Comparison of ENCODE assay signal across 27 cellular contexts in genomic region chr3:99915911-99916310, GRCh38.
"Had no signal": no experiment of that assay in that cellular context is flagged by ENCODE, and none has a peak within 500 bp of the region (broad histone marks: within the 10 kb centered on the region; RNA-seq: fewer than 3 reads in every experiment).

No MANE protein-coding gene starts in this region.

- H3K27ac Mint-ChIP-seq: endodermal cell; naive thymus-derived CD8-positive, alpha-beta T cell; stimulated activated naive CD8-positive, alpha-beta T cell treated with anti-CD3 and anti-CD28 coated beads, Interleukin-15, amount 100 ng/mL, for 72 hours had no signal

- H3K4me3 Mint-ChIP-seq: endodermal cell; naive thymus-derived CD8-positive, alpha-beta T cell; stimulated activated naive CD8-positive, alpha-beta T cell treated with anti-CD3 and anti-CD28 coated beads, Interleukin-15, amount 100 ng/mL, for 72 hours had no signal

- H3K4me3 ChIP-seq: dorsolateral prefrontal cortex, gastrocnemius medialis, heart left ventricle, hepatocyte, lower lobe of right lung, pancreas, right lobe of liver, suprapubic skin, transverse colon, upper lobe of right lung, uterus had no signal

- H3K4me1 ChIP-seq: uterus had no signal

- H3K27me3 ChIP-seq: dorsolateral prefrontal cortex, gastrocnemius medialis, heart left ventricle, hepatocyte, neutrophil, pancreas, right lobe of liver, suprapubic skin, transverse colon, upper lobe of right lung, uterus had no signal

- ATAC-seq: esophagus mucosa; gastrocnemius medialis; heart left ventricle; left colon; left ventricle myocardium superior; lower lobe of right lung; naive thymus-derived CD8-positive, alpha-beta T cell; pancreas; stimulated activated naive CD8-positive, alpha-beta T cell treated with anti-CD3 and anti-CD28 coated beads, Interleukin-15, amount 100 ng/mL, for 72 hours; upper lobe of right lung had no signal

- H3K4me1 Mint-ChIP-seq: stimulated activated naive CD8-positive, alpha-beta T cell treated with anti-CD3 and anti-CD28 coated beads, Interleukin-15, amount 100 ng/mL, for 72 hours had no signal

- H3K79me2 ChIP-seq: hepatocyte had no signal

- H2AFZ ChIP-seq: hepatocyte had no signal

- DNase-seq: dorsolateral prefrontal cortex; effector CD8-positive, alpha-beta T cell; endodermal cell; foreskin fibroblast; gastrocnemius medialis; heart left ventricle; left colon; left ventricle myocardium superior; lower lobe of right lung; naive thymus-derived CD8-positive, alpha-beta T cell; pancreas; right lobe of liver; small intestine; stimulated activated CD4-positive, alpha-beta T cell treated with anti-CD3 and anti-CD28 coated beads, Interleukin-1b, Interleukin-23, amount 100 ng/mL, for 48 hours; stimulated activated CD4-positive, alpha-beta T cell treated with anti-CD3 and anti-CD28 coated beads, Interleukin-4, amount 100 ng/mL, for 1 hour; stimulated activated CD8-positive, alpha-beta memory T cell treated with anti-CD3 and anti-CD28 coated beads, Interleukin-4, amount 100 ng/mL, for 48 hours; stimulated activated naive CD4-positive, alpha-beta T cell; stimulated activated naive CD8-positive, alpha-beta T cell treated with anti-CD3 and anti-CD28 coated beads, Interleukin-15, amount 100 ng/mL, for 72 hours; transverse colon; upper lobe of right lung; uterus had no signal

- H3K27ac ChIP-seq: dorsolateral prefrontal cortex, epithelial cell of prostate, heart left ventricle, hepatocyte, lower lobe of right lung, neutrophil, pancreas, right lobe of liver, suprapubic skin, transverse colon, upper lobe of right lung, uterus had no signal

- H3K4me2 ChIP-seq: hepatocyte had no signal

- H3K27me3 Mint-ChIP-seq: naive thymus-derived CD8-positive, alpha-beta T cell; stimulated activated naive CD8-positive, alpha-beta T cell treated with anti-CD3 and anti-CD28 coated beads, Interleukin-15, amount 100 ng/mL, for 72 hours had no signal

- H3K9me3 Mint-ChIP-seq: endodermal cell; stimulated activated naive CD8-positive, alpha-beta T cell treated with anti-CD3 and anti-CD28 coated beads, Interleukin-15, amount 100 ng/mL, for 72 hours had no signal

- H3K9me3 ChIP-seq: gastrocnemius medialis, heart left ventricle, lower lobe of right lung, neutrophil, pancreas, right lobe of liver, suprapubic skin, transverse colon, upper lobe of right lung, uterus had no signal

- H3K36me3 ChIP-seq: gastrocnemius medialis, heart left ventricle, lower lobe of right lung, neutrophil, pancreas, right lobe of liver, suprapubic skin, transverse colon, upper lobe of right lung, uterus had no signal

- FAIRE-seq: colon, pancreas, small intestine had no signal
